12 cellular contexts compared by ENCODE assay signal in genomic region chr4:48654015-48654664, GRCh38.
DNase-seq lines count a peak whose midpoint lies in the region; ATAC-seq and TF ChIP-seq lines count a peak whose summit lies in the region.
"Had no signal": no experiment of that assay in that cellular context is flagged by ENCODE, and none has a peak within 500 bp of the region (broad histone marks: within the 10 kb centered on the region; RNA-seq: fewer than 3 reads in every experiment).

No MANE protein-coding gene starts in this region.

- peak overlapping the region; percentile 56 to 74 for H3K27ac Mint-ChIP-seq in natural killer cell
- H3K27ac Mint-ChIP-seq: activated CD4-positive, alpha-beta T cell treated with anti-CD3 and anti-CD28 coated beads for 36 hours; dendritic cell treated with granulocyte-macrophage colony-stimulating factor and Interleukin-4, amounts not matched to agents 40 ng/mL and 50 ng/mL, for 4 days had no signal

- H3K27me3 Mint-ChIP-seq in natural killer cell (ENCODE audit: low read depth in 2 of 2): no peaks in the 10 kb centered on the region
- H3K27me3 Mint-ChIP-seq: activated CD4-positive, alpha-beta T cell treated with anti-CD3 and anti-CD28 coated beads for 36 hours; dendritic cell treated with granulocyte-macrophage colony-stimulating factor and Interleukin-4, amounts not matched to agents 40 ng/mL and 50 ng/mL, for 4 days had no signal

- H3K9me3 Mint-ChIP-seq in natural killer cell: no peaks in the 10 kb centered on the region

- H3K4me1 Mint-ChIP-seq in natural killer cell: peaks cover 46 to 52% of the 10 kb centered on the region in 2 donors

- H3K36me3 ChIP-seq in KOPT-K1 (ENCODE audit: insufficient read depth, low read length) (no peaks in the 10 kb centered on the region), endocrine pancreas (ENCODE audit: control insufficient read depth, insufficient read depth, low read length) (no peaks in the 10 kb centered on the region)

- H3K27ac ChIP-seq in KOPT-K1 (ENCODE audit: low read depth, low read length, poor library complexity, severe bottlenecking): peak overlapping the region; percentile 46
- H3K27ac ChIP-seq: HL-60 had no signal

- peak overlapping the region; percentile 25 for H3K4me3 Mint-ChIP-seq in natural killer cell
- H3K4me3 Mint-ChIP-seq: activated CD4-positive, alpha-beta T cell treated with anti-CD3 and anti-CD28 coated beads for 36 hours; dendritic cell treated with granulocyte-macrophage colony-stimulating factor and Interleukin-4, amounts not matched to agents 40 ng/mL and 50 ng/mL, for 4 days had no signal

- DNase-seq in AG10803 (ENCODE audit: low read depth) (peak; percentile 19), natural killer cell (no peak), posterior vena cava (ENCODE audit: low spot score) (no peak), kidney glomerular epithelial cell (lab: John Stamatoyannopoulos, UW) (no peak), NCI-H2107 (lab: John Stamatoyannopoulos, UW) (no peak)
- DNase-seq: NCI-H146 had no signal

- H3K4me3 ChIP-seq in AG10803 (ENCODE audit: low read length) (no peak overlapping the region), endocrine pancreas (ENCODE audit: control insufficient read depth, insufficient read depth, low read length) (peak overlapping the region; percentile 5)

- no peaks in the 10 kb centered on the region for H3K36me3 Mint-ChIP-seq in natural killer cell

- ATAC-seq in natural killer cell (peak; percentile 15 to 32 (median 27)), GM21381 (IDR thresholded peaks at IDR 0.05; ENCODE audit: unreplicated experiment) (no peak)

- H3K27me3 ChIP-seq in endocrine pancreas (ENCODE audit: control insufficient read depth, insufficient read depth, low read length): no peaks in the 10 kb centered on the region

- intact Hi-C loops in natural killer cell (cut with micrococcal nuclease) (no loop called here), posterior vena cava (cut with DNase I) (no loop called here)

- TF ChIP-seq CTCF in AG10803 (conservative IDR thresholded peaks at IDR 0.05; ENCODE audit: low read length) (no peak), natural killer cell (IDR thresholded peaks at IDR 0.05) (no peak)

- H3K4me1 ChIP-seq in endocrine pancreas (ENCODE audit: control insufficient read depth, insufficient read depth, low read length): peaks cover 10% of the 10 kb centered on the region

- H3K9me3 ChIP-seq in KOPT-K1 (ENCODE audit: insufficient read depth, low read length, poor library complexity, severe bottlenecking): no peaks in the 10 kb centered on the region
- H3K9me3 ChIP-seq in endocrine pancreas (ENCODE audit: control insufficient read depth, low read length): no peaks in the 10 kb centered on the region

- H3K9ac ChIP-seq in endocrine pancreas (ENCODE audit: control insufficient read depth, insufficient read depth, low read length): no peak overlapping the region
